Comparison of ENCODE assay signal across 8 cellular contexts in the genomic region with DNA sequence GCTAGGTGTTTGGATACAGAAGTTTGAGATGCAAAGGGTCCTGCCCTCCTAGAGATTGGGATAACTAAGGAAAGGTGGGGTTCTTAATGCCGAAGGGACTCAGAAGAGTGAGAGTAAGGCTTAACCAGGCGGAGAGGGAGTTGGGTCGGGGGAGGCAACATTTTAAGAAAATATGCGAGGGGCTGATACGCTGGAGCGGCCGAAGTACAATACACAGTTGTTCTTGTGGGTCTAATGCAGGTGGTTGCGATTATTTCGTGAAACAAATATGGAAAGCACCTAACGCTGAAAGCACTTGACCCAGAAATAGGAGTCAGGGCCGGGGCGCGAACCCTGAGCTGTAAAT. TPM values are rescaled to one million over a fixed set of nuclear protein-coding genes. Genes with fewer than 3 reads are reported as not detected.
DNase-seq lines count a peak whose midpoint lies in the region; ATAC-seq and TF ChIP-seq lines count a peak whose summit lies in the region.

No MANE protein-coding gene starts in this region.

- peak overlapping the region; percentile 72 for H3K4me3 ChIP-seq in Caco-2 (ENCODE audit: low read depth, low read length)
- peak overlapping the region; percentile 83 to 98 for H3K4me3 ChIP-seq in HCT116 (replicated peaks in 1 of 2; ENCODE audit: low read depth in 1 of 2, low read length in 2 of 2)
- peak overlapping the region; percentile 78 for H3K4me3 ChIP-seq in WI38 (ENCODE audit: low read depth, low read length)
- peak overlapping the region; percentile 99 for H3K4me3 ChIP-seq in iPS-15b (ENCODE audit: low read depth, low read length)
- H3K4me3 ChIP-seq in stomach smooth muscle (ENCODE audit: low read length in 2 of 2): peak overlapping the region; percentile 98 to 100

- peak overlapping the region; percentile 89 for H3K4me2 ChIP-seq in HCT116 (ENCODE audit: low read length)

- no peaks in the 10 kb centered on the region for H3K27me3 Mint-ChIP-seq in Caco-2 (ENCODE audit: insufficient read depth, unreplicated experiment)

- intact Hi-C loops in Caco-2 (cut with micrococcal nuclease; ENCODE audit: unreplicated experiment) (loop anchor here (2.0 kb wide), 1 partner anchor 68 kb away; no protein-coding TSS in a partner anchor), HCT116 (cut with micrococcal nuclease) (no loop called here)

- H3K27me3 ChIP-seq in Caco-2 (replicated peaks; ENCODE audit: control insufficient read depth, insufficient read depth, low read length): no peaks in the 10 kb centered on the region
- H3K27me3 ChIP-seq in HCT116 (ENCODE audit: insufficient read depth, low read length): no peaks in the 10 kb centered on the region
- no peaks in the 10 kb centered on the region for H3K27me3 ChIP-seq in iPS-15b (ENCODE audit: control insufficient read depth, insufficient read depth, low read length)
- H3K27me3 ChIP-seq in stomach smooth muscle (ENCODE audit: control insufficient read depth in 1 of 2, insufficient read depth in 2 of 2, low read length in 2 of 2): peaks cover 0 to 3% of the 10 kb centered on the region in 2 donors

- BruUV-seq in Caco-2 (replicated peaks; lab: Mats Ljungman, UMichigan): TSS peak; percentile 94
- BruUV-seq in HCT116 (replicated peaks; lab: Mats Ljungman, UMichigan): TSS peak; percentile 99

- H2AFZ ChIP-seq in HCT116 (ENCODE audit: low read depth, low read length, poor library complexity, severe bottlenecking): peak overlapping the region; percentile 56

- H3K9me3 Mint-ChIP-seq in Caco-2 (ENCODE audit: unreplicated experiment): no peaks in the 10 kb centered on the region

- TF ChIP-seq CTCF in Caco-2 (IDR thresholded peaks at IDR 0.05; ENCODE audit: insufficient read depth in 1 of 2, low read depth in 1 of 2, low read length in 1 of 2, severe bottlenecking in 1 of 2, unreplicated experiment in 1 of 2) (no peak), HCT116 (IDR thresholded peaks at IDR 0.05 in 2 of 3, conservative IDR thresholded peaks at IDR 0.05 in 1 of 3; ENCODE audit: borderline replicate concordance in 1 of 3, insufficient read depth in 1 of 3, low read depth in 2 of 3, low read length in 2 of 3) (no peak), WI38 (IDR thresholded peaks at IDR 0.05; ENCODE audit: low read depth, low read length) (no peak)

- peaks cover 55% of the 10 kb centered on the region for H3K36me3 Mint-ChIP-seq in Caco-2 (ENCODE audit: insufficient read depth, unreplicated experiment)

- CTCF ChIA-PET in Caco-2 (lab: Charles Lee): interaction anchor here (0.6 kb wide), 1 partner anchor 72 kb away, joined by 3 read pairs; no protein-coding TSS in a partner anchor
- CTCF ChIA-PET in HCT116 (lab: Charles Lee): no interaction called here

- H3K4me3 Mint-ChIP-seq in Caco-2 (ENCODE audit: unreplicated experiment): peak overlapping the region; percentile 83

- peak overlapping the region; percentile 65 for H3K27ac ChIP-seq in HCT116 (ENCODE audit: low read depth, low read length)
- peak overlapping the region; percentile 93 for H3K27ac ChIP-seq in stomach smooth muscle (ENCODE audit: low read length)

- ATAC-seq in HCT116 (peak; percentile 23), GM18870 (IDR thresholded peaks at IDR 0.05; ENCODE audit: unreplicated experiment) (no peak)

- peak overlapping the region; percentile 81 for H3K27ac Mint-ChIP-seq in Caco-2 (ENCODE audit: unreplicated experiment)

- H3K9ac ChIP-seq in HCT116 (ENCODE audit: low read length) (peak overlapping the region; percentile 80), iPS-15b (ENCODE audit: low read depth, low read length) (peak overlapping the region; percentile 79), stomach smooth muscle (ENCODE audit: low read length in 2 of 2) (peak overlapping the region; percentile 97 to 99)

- H3K9me3 ChIP-seq in Caco-2 (no peaks in the 10 kb centered on the region), HCT116 (ENCODE audit: control insufficient read depth in 1 of 2, insufficient read depth in 1 of 2, low read depth in 1 of 2, low read length in 2 of 2) (no peaks in the 10 kb centered on the region), iPS-15b (ENCODE audit: control insufficient read depth, insufficient read depth, low read length) (no peaks in the 10 kb centered on the region), stomach smooth muscle (ENCODE audit: control insufficient read depth in 2 of 2, low read length in 2 of 2) (no peaks in the 10 kb centered on the region)

- H3K4me1 Mint-ChIP-seq in Caco-2 (ENCODE audit: low read depth, unreplicated experiment): peaks cover 19% of the 10 kb centered on the region

- peaks cover 46% of the 10 kb centered on the region for H3K79me2 ChIP-seq in HCT116 (ENCODE audit: insufficient read depth, low read length)

- no peaks in the 10 kb centered on the region for H4K20me1 ChIP-seq in HCT116 (ENCODE audit: insufficient read depth)

- TF ChIP-seq POLR2A in HCT116 (IDR thresholded peaks at IDR 0.05; ENCODE audit: borderline replicate concordance, extremely low read depth, insufficient read depth, insufficient read length): no peak

- RAD21 ChIA-PET in HCT116 (lab: Charles Lee; ENCODE audit: low non-redundant PET in 1 of 2, low total read pairs in 2 of 2, uncharacterized antibody in 2 of 2, unreplicated experiment in 2 of 2): no interaction called here

- POLR2A ChIA-PET in Caco-2 (lab: Charles Lee) (interaction anchor here (1.0 to 2.4 kb wide), 4 partner anchors 19 to 67 kb away, joined by 3 to 8 read pairs (median 4); no protein-coding TSS in a partner anchor), HCT116 (lab: Charles Lee) (interaction anchor here (0.6 kb wide), 1 partner anchor 49 kb away, joined by 6 read pairs; no protein-coding TSS in a partner anchor)

- H3K36me3 ChIP-seq in Caco-2 (ENCODE audit: control insufficient read depth, insufficient read depth, low read length) (no peaks in the 10 kb centered on the region), HCT116 (ENCODE audit: control insufficient read depth in 1 of 2, insufficient read depth in 2 of 2, low read length in 2 of 2) (peaks cover 0 to 11% of the 10 kb centered on the region in 2 experiments; a peak in 2 of 4 replicates), iPS-15b (ENCODE audit: control insufficient read depth, insufficient read depth, low read length) (no peaks in the 10 kb centered on the region), stomach smooth muscle (ENCODE audit: control insufficient read depth in 2 of 2, insufficient read depth in 2 of 2, low read length in 2 of 2) (peaks cover 4 to 8% of the 10 kb centered on the region in 2 donors)

- H3K4me1 ChIP-seq in Caco-2 (peaks cover 23% of the 10 kb centered on the region), HCT116 (ENCODE audit: control insufficient read depth in 1 of 2, insufficient read depth in 2 of 2, low read length in 2 of 2) (peaks cover 10 to 25% of the 10 kb centered on the region in 2 experiments), iPS-15b (ENCODE audit: control insufficient read depth, insufficient read depth, low read length) (peaks cover 4% of the 10 kb centered on the region), stomach smooth muscle (ENCODE audit: control insufficient read depth, insufficient read depth, low read length) (peaks cover 14% of the 10 kb centered on the region)

- DNase-seq in Caco-2: no peak
- no peak for DNase-seq in HCT116 (ENCODE audit: low read depth, low spot score)
- no peak for DNase-seq in hepatic stellate cell (ENCODE audit: low spot score)
- no peak for DNase-seq in putamen (ENCODE audit: low spot score)

- TF ChIP-seq RAD21 in HCT116 (IDR thresholded peaks at IDR 0.05; ENCODE audit: low read depth): no peak

- no peaks in the 10 kb centered on the region for H3K9me2 ChIP-seq in HCT116 (ENCODE audit: insufficient read depth)

TF ChIP-seq in HCT116, 20 proteins besides CTCF, POLR2A, EP300 and RAD21:
- TF ChIP-seq, protein P1, sequence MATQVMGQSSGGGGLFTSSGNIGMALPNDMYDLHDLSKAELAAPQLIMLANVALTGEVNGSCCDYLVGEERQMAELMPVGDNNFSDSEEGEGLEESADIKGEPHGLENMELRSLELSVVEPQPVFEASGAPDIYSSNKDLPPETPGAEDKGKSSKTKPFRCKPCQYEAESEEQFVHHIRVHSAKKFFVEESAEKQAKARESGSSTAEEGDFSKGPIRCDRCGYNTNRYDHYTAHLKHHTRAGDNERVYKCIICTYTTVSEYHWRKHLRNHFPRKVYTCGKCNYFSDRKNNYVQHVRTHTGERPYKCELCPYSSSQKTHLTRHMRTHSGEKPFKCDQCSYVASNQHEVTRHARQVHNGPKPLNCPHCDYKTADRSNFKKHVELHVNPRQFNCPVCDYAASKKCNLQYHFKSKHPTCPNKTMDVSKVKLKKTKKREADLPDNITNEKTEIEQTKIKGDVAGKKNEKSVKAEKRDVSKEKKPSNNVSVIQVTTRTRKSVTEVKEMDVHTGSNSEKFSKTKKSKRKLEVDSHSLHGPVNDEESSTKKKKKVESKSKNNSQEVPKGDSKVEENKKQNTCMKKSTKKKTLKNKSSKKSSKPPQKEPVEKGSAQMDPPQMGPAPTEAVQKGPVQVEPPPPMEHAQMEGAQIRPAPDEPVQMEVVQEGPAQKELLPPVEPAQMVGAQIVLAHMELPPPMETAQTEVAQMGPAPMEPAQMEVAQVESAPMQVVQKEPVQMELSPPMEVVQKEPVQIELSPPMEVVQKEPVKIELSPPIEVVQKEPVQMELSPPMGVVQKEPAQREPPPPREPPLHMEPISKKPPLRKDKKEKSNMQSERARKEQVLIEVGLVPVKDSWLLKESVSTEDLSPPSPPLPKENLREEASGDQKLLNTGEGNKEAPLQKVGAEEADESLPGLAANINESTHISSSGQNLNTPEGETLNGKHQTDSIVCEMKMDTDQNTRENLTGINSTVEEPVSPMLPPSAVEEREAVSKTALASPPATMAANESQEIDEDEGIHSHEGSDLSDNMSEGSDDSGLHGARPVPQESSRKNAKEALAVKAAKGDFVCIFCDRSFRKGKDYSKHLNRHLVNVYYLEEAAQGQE (IDR thresholded peaks at IDR 0.05; ENCODE audit: low read depth): no peak
- TF ChIP-seq TCF7L2 (IDR thresholded peaks at IDR 0.05; ENCODE audit: borderline replicate concordance, extremely low read depth, insufficient read depth, insufficient read length) (no peak), YY1 (IDR thresholded peaks at IDR 0.05; ENCODE audit: extremely low read depth, insufficient replicate concordance, low read depth, low read length) (no peak), ELF1 (IDR thresholded peaks at IDR 0.05; ENCODE audit: borderline replicate concordance, low read depth) (no peak), CBX3 (IDR thresholded peaks at IDR 0.05; ENCODE audit: low read depth) (no peak), ZNF274 (IDR thresholded peaks at IDR 0.05; ENCODE audit: low read depth, low read length) (no peak)
- TF ChIP-seq, protein P2, sequence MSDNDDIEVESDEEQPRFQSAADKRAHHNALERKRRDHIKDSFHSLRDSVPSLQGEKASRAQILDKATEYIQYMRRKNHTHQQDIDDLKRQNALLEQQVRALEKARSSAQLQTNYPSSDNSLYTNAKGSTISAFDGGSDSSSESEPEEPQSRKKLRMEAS (IDR thresholded peaks at IDR 0.05): no peak

RNA-seq across cellular contexts. Expression of a gene that starts 0.3 kb away (rescaled TPM):
- 84.9 and 89.5 TPM in 2 replicates for total RNA-seq in Caco-2 (2022)
- 66.3 TPM for total RNA-seq in HCT116 (2021; ENCODE audit: unreplicated experiment)
- polyA plus RNA-seq in HCT116 (2012): 26.1 and 35.9 TPM in 2 replicates
